In the genomic region with DNA sequence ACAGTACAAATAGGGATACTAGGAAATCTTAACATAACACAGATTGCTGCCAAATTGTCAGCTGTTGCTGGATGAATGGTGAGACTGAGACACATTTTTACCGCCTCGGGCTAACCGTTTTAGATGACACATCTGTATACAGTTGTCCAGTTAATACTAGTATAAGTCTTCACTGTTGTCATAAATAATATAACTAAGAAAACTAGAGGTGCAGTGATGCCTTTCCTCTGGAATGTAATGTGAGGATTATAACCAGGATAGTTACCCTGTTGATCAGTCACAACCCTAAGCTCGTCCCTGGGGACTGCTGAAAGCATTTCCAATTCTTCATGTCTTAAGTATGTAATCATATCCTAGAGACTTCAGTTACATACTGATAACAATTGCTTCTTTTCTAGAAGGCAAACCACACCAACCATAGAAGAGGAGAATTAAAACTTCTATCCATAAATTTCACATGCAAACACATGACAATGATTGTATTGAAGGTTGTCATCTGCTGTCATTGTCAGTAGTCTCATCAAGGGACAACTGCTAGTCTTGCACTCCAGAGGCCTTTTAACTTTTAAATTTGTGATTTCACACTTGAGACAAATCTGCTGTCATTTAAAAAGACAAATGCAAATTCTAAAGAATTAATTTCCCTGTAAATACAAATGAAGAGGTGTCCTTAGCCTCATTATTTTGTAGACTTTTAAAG, we compare ENCODE assay signal across 18 cellular contexts.
DNase-seq lines count a peak whose midpoint lies in the region; FAIRE-seq and TF ChIP-seq lines count a peak whose summit lies in the region.
"Had no signal": no experiment of that assay in that cellular context is flagged by ENCODE, and none has a peak within 500 bp of the region (broad histone marks: within the 10 kb centered on the region; RNA-seq: fewer than 3 reads in every experiment).

No MANE protein-coding gene starts in this region.

- H3K27me3 ChIP-seq in SJCRH30 (no peaks in the 10 kb centered on the region), suprapubic skin (no peaks in the 10 kb centered on the region)
- H3K27me3 ChIP-seq: colonic mucosa, neural progenitor cell had no signal

- TF ChIP-seq CTCF in fibroblast of the aortic adventitia (IDR thresholded peaks at IDR 0.05; ENCODE audit: insufficient read depth, low read length): no peak
- no peak for TF ChIP-seq CTCF in suprapubic skin (IDR thresholded peaks at IDR 0.05)

- H3K4me3 ChIP-seq in SJCRH30: peak overlapping the region; percentile 13
- no peak overlapping the region for H3K4me3 ChIP-seq in fibroblast of the aortic adventitia (ENCODE audit: low read depth, low read length)
- H3K4me3 ChIP-seq in suprapubic skin: no peak overlapping the region
- H3K4me3 ChIP-seq: A549, colonic mucosa, neural progenitor cell had no signal

- TF ChIP-seq POLR2A in suprapubic skin (IDR thresholded peaks at IDR 0.05): no peak

- H3K36me3 ChIP-seq in SJCRH30 (no peaks in the 10 kb centered on the region), suprapubic skin (no peaks in the 10 kb centered on the region)
- H3K36me3 ChIP-seq: colonic mucosa, neural progenitor cell had no signal

- H3K4me1 ChIP-seq in SJCRH30 (peaks cover 57% of the 10 kb centered on the region), suprapubic skin (peaks cover 3% of the 10 kb centered on the region)
- H3K4me1 ChIP-seq: A549, colonic mucosa had no signal

- TF ChIP-seq EP300 in suprapubic skin (IDR thresholded peaks at IDR 0.05): no peak

- FAIRE-seq in urothelium cell line (lab: Jason Lieb, UNC): peak; percentile 79
- FAIRE-seq: A549 had no signal

- H3K9me3 ChIP-seq in SJCRH30 (replicated peaks) (no peaks in the 10 kb centered on the region), suprapubic skin (no peaks in the 10 kb centered on the region)
- H3K9me3 ChIP-seq: A549, colonic mucosa had no signal

- H3K27ac ChIP-seq in SJCRH30 (peak overlapping the region; percentile 72), suprapubic skin (no peak overlapping the region)
- H3K27ac ChIP-seq: A549, colonic mucosa, neural progenitor cell had no signal

- peak; percentile 71 for DNase-seq in NCI-H82 (lab: John Stamatoyannopoulos, UW)
- no peak for DNase-seq in NCI-H82 treated with DMSO at 0.1 percent for 48 hours (lab: John Stamatoyannopoulos, UW; ENCODE audit: unreplicated experiment)
- peak; percentile 90 to 96 for DNase-seq in SJCRH30
- DNase-seq in fibroblast of the aortic adventitia (ENCODE audit: low read depth): peak; percentile 36
- no peak for DNase-seq in urothelium cell line (ENCODE audit: low spot score)
- DNase-seq in suprapubic skin (ENCODE audit: low spot score in 2 of 2): no peak
- no peak for DNase-seq in cerebellum (ENCODE audit: low spot score)
- no peak for DNase-seq in SKM-1 (lab: John Stamatoyannopoulos, UW; ENCODE audit: unreplicated experiment)
- DNase-seq: activated gamma-delta T cell treated with Interleukin-2 at 50 U/mL for 16 hours; aorta; colonic mucosa; GOT3; NCI-H1694; NCI-H69; stimulated activated CD4-positive, alpha-beta T cell treated with anti-CD3 and anti-CD28 coated beads, Interleukin-15, amount 100 ng/mL, for 24 hours; T-helper 1 cell had no signal

- 47% methylated on average over 4 of the region's 4 CpGs for WGBS in suprapubic skin

Comparison
In these comparisons a context has a peak if more than half of its experiments do, and no peak if none do; other contexts are left out.
1. DNase-seq: peak in NCI-H82 (single experiment), SJCRH30 (2 of 2) and fibroblast of the aortic adventitia (single experiment); none in NCI-H82 treated with DMSO at 0.1 percent for 48 hours (single experiment), urothelium cell line (single experiment), suprapubic skin (0 of 2), cerebellum (single experiment) and SKM-1 (single experiment).